27 cellular contexts compared by ENCODE assay signal in genomic region chr2:220463876-220464275, GRCh38.
DNase-seq lines count a peak whose midpoint lies in the region.
"Had no signal": no experiment of that assay in that cellular context is flagged by ENCODE, and none has a peak within 500 bp of the region (broad histone marks: within the 10 kb centered on the region; RNA-seq: fewer than 3 reads in every experiment).

No MANE protein-coding gene starts in this region.

- no peaks in the 10 kb centered on the region for H3K79me2 ChIP-seq in trophoblast cell (ENCODE audit: control insufficient read depth, insufficient read depth, low read length, poor library complexity)

- H3K23ac ChIP-seq in trophoblast cell (ENCODE audit: low read length): no peak overlapping the region

- no peak overlapping the region for H2AFZ ChIP-seq in trophoblast cell (ENCODE audit: insufficient read depth, low read length, poor library complexity)

- no peak overlapping the region for H2BK120ac ChIP-seq in trophoblast cell (ENCODE audit: insufficient read depth, low read length, poor library complexity)

- H3K36me3 ChIP-seq in trophoblast cell (ENCODE audit: control insufficient read depth in 1 of 2, insufficient read depth in 2 of 2, low read length in 2 of 2): no peaks in the 10 kb centered on the region
- H3K36me3 ChIP-seq: BE2C; BLaER1; BLaER1 treated with 17β-estradiol and CSF1 and Interleukin-3, amounts not matched to agents 10 nM and 100 nM had no signal

- H3K4me1 ChIP-seq in trophoblast cell (ENCODE audit: control insufficient read depth in 1 of 2, insufficient read depth in 2 of 2, low read length in 2 of 2): no peaks in the 10 kb centered on the region
- H3K4me1 ChIP-seq: BE2C; BLaER1; BLaER1 treated with 17β-estradiol and CSF1 and Interleukin-3, amounts not matched to agents 10 nM and 100 nM; Caco-2 had no signal

- no peak overlapping the region for H2BK5ac ChIP-seq in trophoblast cell (ENCODE audit: low read depth, low read length, poor library complexity)

- H4K8ac ChIP-seq in trophoblast cell (ENCODE audit: low read depth, low read length): no peak overlapping the region

- DNase-seq in trophoblast cell: peak; percentile 83 to 92
- no peak for DNase-seq in activated CD4-positive, alpha-beta T cell treated with anti-CD3 and anti-CD28 coated beads, Interleukin-2, amount 50 U/mL, for 48 hours
- DNase-seq: 8988T; ACHN; AML-193; BE2C; C1 segment of cervical spinal cord; Caco-2; Calu3; CD4-positive, alpha-beta memory T cell; CD4-positive, alpha-beta T cell; CD4-positive, CD25-positive, alpha-beta regulatory T cell; CD8-positive, alpha-beta memory T cell; CD8-positive, alpha-beta T cell; COR-L47; DMS 273 treated with DMSO at 0.1 percent for 48 hours; DMS153; DMS53; DMS79; DMS79 treated with DMSO at 0.1 percent for 48 hours; DND-41; EL had no signal

- H4K91ac ChIP-seq in trophoblast cell (ENCODE audit: low read depth, low read length): no peak overlapping the region

- no peak overlapping the region for H4K12ac ChIP-seq in trophoblast cell (ENCODE audit: low read depth, low read length)

- no peaks in the 10 kb centered on the region for H3K9me3 ChIP-seq in trophoblast cell (ENCODE audit: insufficient read depth, low read depth, low read length)
- H3K9me3 ChIP-seq: A549; BE2C; BLaER1; BLaER1 treated with 17β-estradiol and CSF1 and Interleukin-3, amounts not matched to agents 10 nM and 100 nM; Caco-2 had no signal

- H3K4ac ChIP-seq in trophoblast cell (ENCODE audit: low read depth, low read length): no peak overlapping the region

- no peak overlapping the region for H3K14ac ChIP-seq in trophoblast cell (ENCODE audit: low read length)

- H2BK12ac ChIP-seq in trophoblast cell (ENCODE audit: low read length): no peak overlapping the region

- H2AK5ac ChIP-seq in trophoblast cell (ENCODE audit: low read length): no peak overlapping the region

- WGBS in trophoblast cell (ENCODE audit: extremely low coverage, insufficient coverage, insufficient read length): no CpG with 5 or more reads among the region's 1 CpG

- H3K4me2 ChIP-seq in trophoblast cell (ENCODE audit: low read length): no peak overlapping the region
- H3K4me2 ChIP-seq: A549; BLaER1; BLaER1 treated with 17β-estradiol and CSF1 and Interleukin-3, amounts not matched to agents 10 nM and 100 nM had no signal

- H3K18ac ChIP-seq in trophoblast cell (ENCODE audit: low read length): no peak overlapping the region

- H3K27me3 ChIP-seq in trophoblast cell (ENCODE audit: insufficient read depth, low read length): no peaks in the 10 kb centered on the region
- H3K27me3 ChIP-seq: BE2C; BLaER1; BLaER1 treated with 17β-estradiol and CSF1 and Interleukin-3, amounts not matched to agents 10 nM and 100 nM had no signal

- no peaks in the 10 kb centered on the region for H3K79me1 ChIP-seq in trophoblast cell (ENCODE audit: low read length)

- no peak overlapping the region for H3K4me3 ChIP-seq in trophoblast cell (ENCODE audit: low read depth, low read length)
- H3K4me3 ChIP-seq: A549; BLaER1; BLaER1 treated with 17β-estradiol and CSF1 and Interleukin-3, amounts not matched to agents 10 nM and 100 nM had no signal

- no peak overlapping the region for H3K9ac ChIP-seq in trophoblast cell (ENCODE audit: low read length)
- H3K9ac ChIP-seq: BLaER1; BLaER1 treated with 17β-estradiol and CSF1 and Interleukin-3, amounts not matched to agents 10 nM and 100 nM had no signal

- no peak overlapping the region for H3K27ac ChIP-seq in trophoblast cell (ENCODE audit: low read depth, low read length)
- H3K27ac ChIP-seq: 22Rv1; A549; BLaER1; BLaER1 treated with 17β-estradiol and CSF1 and Interleukin-3, amounts not matched to agents 10 nM and 100 nM; C4-2B had no signal

Comparison
In these comparisons a context has a peak if more than half of its experiments do, and no peak if none do; other contexts are left out.
1. DNase-seq: peak in trophoblast cell (2 of 2); none in activated CD4-positive, alpha-beta T cell treated with anti-CD3 and anti-CD28 coated beads, Interleukin-2, amount 50 U/mL, for 48 hours (0 of 2).